1 cellular context compared by ENCODE assay signal in the genomic region with DNA sequence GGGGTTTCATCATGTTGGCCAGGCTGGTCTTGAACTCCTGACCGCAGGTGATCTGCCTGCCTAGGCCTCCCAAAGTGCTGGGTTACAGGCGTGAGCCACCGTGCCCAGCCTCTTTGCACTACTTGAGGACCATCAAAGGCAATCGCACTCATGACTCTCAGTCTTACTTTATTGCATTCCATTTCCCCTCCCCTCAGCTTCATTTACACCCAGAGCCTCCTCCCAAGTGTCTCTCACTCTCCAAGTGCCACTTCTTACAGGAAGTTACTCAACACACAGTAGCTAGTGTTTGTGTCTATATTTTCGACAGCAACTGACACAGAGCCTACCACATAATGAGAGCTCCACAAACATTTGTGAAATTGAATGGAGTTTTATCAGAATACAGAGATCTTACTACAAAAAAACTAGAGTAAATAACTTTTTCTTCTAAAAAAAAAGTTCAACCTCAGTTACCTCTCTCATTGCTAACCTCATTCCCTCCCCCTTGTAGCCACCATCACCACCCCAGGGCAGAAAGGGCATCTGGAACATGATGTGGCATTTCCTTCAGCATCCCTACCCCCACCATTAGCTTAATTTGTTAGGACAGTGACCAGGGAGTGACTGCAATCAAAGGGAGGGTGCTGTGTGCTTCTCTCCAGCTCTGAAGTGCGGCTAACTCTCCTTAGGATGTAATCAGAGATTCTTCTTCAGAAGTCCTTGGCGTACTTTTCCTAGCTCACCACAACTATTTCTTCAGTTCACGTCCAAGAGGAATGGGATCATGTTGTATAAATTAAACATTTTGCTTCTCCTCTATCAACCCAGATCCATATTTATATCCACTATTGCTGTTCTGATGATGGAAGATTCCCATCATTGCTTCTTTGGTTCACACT.
TF ChIP-seq lines count a peak whose summit lies in the region.

No MANE protein-coding gene starts in this region.

TF ChIP-seq in GM23338, 12 proteins besides CTCF, POLR2A, EP300 and RAD21 (continued from another document):
- TF ChIP-seq, protein P1, sequence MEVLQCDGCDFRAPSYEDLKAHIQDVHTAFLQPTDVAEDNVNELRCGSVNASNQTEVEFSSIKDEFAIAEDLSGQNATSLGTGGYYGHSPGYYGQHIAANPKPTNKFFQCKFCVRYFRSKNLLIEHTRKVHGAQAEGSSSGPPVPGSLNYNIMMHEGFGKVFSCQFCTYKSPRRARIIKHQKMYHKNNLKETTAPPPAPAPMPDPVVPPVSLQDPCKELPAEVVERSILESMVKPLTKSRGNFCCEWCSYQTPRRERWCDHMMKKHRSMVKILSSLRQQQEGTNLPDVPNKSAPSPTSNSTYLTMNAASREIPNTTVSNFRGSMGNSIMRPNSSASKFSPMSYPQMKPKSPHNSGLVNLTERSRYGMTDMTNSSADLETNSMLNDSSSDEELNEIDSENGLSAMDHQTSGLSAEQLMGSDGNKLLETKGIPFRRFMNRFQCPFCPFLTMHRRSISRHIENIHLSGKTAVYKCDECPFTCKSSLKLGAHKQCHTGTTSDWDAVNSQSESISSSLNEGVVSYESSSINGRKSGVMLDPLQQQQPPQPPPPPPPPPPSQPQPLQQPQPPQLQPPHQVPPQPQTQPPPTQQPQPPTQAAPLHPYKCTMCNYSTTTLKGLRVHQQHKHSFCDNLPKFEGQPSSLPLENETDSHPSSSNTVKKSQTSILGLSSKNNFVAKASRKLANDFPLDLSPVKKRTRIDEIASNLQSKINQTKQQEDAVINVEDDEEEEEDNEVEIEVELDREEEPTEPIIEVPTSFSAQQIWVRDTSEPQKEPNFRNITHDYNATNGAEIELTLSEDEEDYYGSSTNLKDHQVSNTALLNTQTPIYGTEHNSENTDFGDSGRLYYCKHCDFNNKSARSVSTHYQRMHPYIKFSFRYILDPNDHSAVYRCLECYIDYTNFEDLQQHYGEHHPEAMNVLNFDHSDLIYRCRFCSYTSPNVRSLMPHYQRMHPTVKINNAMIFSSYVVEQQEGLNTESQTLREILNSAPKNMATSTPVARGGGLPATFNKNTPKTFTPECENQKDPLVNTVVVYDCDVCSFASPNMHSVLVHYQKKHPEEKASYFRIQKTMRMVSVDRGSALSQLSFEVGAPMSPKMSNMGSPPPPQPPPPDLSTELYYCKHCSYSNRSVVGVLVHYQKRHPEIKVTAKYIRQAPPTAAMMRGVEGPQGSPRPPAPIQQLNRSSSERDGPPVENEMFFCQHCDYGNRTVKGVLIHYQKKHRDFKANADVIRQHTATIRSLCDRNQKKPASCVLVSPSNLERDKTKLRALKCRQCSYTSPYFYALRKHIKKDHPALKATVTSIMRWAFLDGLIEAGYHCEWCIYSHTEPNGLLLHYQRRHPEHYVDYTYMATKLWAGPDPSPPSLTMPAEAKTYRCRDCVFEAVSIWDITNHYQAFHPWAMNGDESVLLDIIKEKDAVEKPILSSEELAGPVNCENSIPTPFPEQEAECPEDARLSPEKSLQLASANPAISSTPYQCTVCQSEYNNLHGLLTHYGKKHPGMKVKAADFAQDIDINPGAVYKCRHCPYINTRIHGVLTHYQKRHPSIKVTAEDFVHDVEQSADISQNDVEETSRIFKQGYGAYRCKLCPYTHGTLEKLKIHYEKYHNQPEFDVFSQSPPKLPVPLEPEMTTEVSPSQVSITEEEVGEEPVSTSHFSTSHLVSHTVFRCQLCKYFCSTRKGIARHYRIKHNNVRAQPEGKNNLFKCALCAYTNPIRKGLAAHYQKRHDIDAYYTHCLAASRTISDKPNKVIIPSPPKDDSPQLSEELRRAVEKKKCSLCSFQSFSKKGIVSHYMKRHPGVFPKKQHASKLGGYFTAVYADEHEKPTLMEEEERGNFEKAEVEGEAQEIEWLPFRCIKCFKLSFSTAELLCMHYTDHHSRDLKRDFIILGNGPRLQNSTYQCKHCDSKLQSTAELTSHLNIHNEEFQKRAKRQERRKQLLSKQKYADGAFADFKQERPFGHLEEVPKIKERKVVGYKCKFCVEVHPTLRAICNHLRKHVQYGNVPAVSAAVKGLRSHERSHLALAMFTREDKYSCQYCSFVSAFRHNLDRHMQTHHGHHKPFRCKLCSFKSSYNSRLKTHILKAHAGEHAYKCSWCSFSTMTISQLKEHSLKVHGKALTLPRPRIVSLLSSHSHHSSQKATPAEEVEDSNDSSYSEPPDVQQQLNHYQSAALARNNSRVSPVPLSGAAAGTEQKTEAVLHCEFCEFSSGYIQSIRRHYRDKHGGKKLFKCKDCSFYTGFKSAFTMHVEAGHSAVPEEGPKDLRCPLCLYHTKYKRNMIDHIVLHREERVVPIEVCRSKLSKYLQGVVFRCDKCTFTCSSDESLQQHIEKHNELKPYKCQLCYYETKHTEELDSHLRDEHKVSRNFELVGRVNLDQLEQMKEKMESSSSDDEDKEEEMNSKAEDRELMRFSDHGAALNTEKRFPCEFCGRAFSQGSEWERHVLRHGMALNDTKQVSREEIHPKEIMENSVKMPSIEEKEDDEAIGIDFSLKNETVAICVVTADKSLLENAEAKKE (CRISPR knock-in tag; IDR thresholded peaks at IDR 0.05) = no peak
- no peak for TF ChIP-seq NANOG (IDR thresholded peaks at IDR 0.05; ENCODE audit: borderline replicate concordance)
TF ChIP-seq in GM23338: peak in this region for 0.
